Comparison of ENCODE assay signal across 23 cellular contexts in genomic region chr12:131094831-131095805, GRCh38.
A peak's percentile ranks its signal among the peaks of the same experiment; 100 is the strongest.
DNase-seq lines count a peak whose midpoint lies in the region; ATAC-seq, FAIRE-seq and TF ChIP-seq lines count a peak whose summit lies in the region.
"Had no signal": no experiment of that assay in that cellular context is flagged by ENCODE, and none has a peak within 500 bp of the region (broad histone marks: within the 10 kb centered on the region; RNA-seq: fewer than 3 reads in every experiment).

No MANE protein-coding gene starts in this region.

- POLR2A ChIA-PET in activated naive CD8-positive, alpha-beta T cell treated with anti-CD3 and anti-CD28 coated beads, Interleukin-2, amount 10 ng/mL, durations not matched to agents 7 days and 5 days (lab: Charles Lee) = no interaction called here

- H3K27ac ChIP-seq in coronary artery (no peak overlapping the region), upper lobe of right lung (no peak overlapping the region)
- H3K27ac ChIP-seq: brain microvascular endothelial cell, prostate gland had no signal

- H3K4me1 ChIP-seq in upper lobe of right lung = no peaks in the 10 kb centered on the region
- H3K4me1 ChIP-seq: prostate gland had no signal

- FAIRE-seq in RCC 7860 (lab: Jason Lieb, UNC) = no peak
- FAIRE-seq: GM18507, small intestine had no signal

- H3K4me3 ChIP-seq in coronary artery = no peak overlapping the region
- H3K4me3 ChIP-seq in upper lobe of right lung = no peak overlapping the region
- H3K4me3 ChIP-seq: prostate gland had no signal

- peaks cover 9% of the 10 kb centered on the region for H3K4me1 Mint-ChIP-seq in activated naive CD8-positive, alpha-beta T cell treated with anti-CD3 and anti-CD28 coated beads, Interleukin-2, amount 10 ng/mL, durations not matched to agents 7 days and 5 days
- peaks cover 12% of the 10 kb centered on the region for H3K4me1 Mint-ChIP-seq in activated naive CD8-positive, alpha-beta T cell treated with anti-CD3 and anti-CD28 coated beads for 36 hours
- H3K4me1 Mint-ChIP-seq in nephron progenitor cell = peaks cover 16% of the 10 kb centered on the region

- H3K4me3 Mint-ChIP-seq in activated naive CD8-positive, alpha-beta T cell treated with anti-CD3 and anti-CD28 coated beads, Interleukin-2, amount 10 ng/mL, durations not matched to agents 7 days and 5 days = no peak overlapping the region
- no peak overlapping the region for H3K4me3 Mint-ChIP-seq in activated naive CD8-positive, alpha-beta T cell treated with anti-CD3 and anti-CD28 coated beads for 36 hours
- no peak overlapping the region for H3K4me3 Mint-ChIP-seq in nephron progenitor cell
- H3K4me3 Mint-ChIP-seq: nephron; stimulated activated naive CD8-positive, alpha-beta T cell treated with anti-CD3 and anti-CD28 coated beads, Interleukin-15, amount 100 ng/mL, for 72 hours; T-helper 2 cell treated with Interferon-gamma antibody and Interleukin-4, amounts not matched to agents 5 μg/mL and 100 μg/mL, for 36 hours had no signal

- H3K27ac Mint-ChIP-seq in activated naive CD8-positive, alpha-beta T cell treated with anti-CD3 and anti-CD28 coated beads, Interleukin-2, amount 10 ng/mL, durations not matched to agents 7 days and 5 days = no peak overlapping the region
- no peak overlapping the region for H3K27ac Mint-ChIP-seq in activated naive CD8-positive, alpha-beta T cell treated with anti-CD3 and anti-CD28 coated beads for 36 hours
- peak overlapping the region; percentile 89 for H3K27ac Mint-ChIP-seq in nephron progenitor cell
- H3K27ac Mint-ChIP-seq: nephron; stimulated activated naive CD8-positive, alpha-beta T cell treated with anti-CD3 and anti-CD28 coated beads, Interleukin-15, amount 100 ng/mL, for 72 hours; T-helper 2 cell treated with Interferon-gamma antibody and Interleukin-4, amounts not matched to agents 5 μg/mL and 100 μg/mL, for 36 hours had no signal

- no peaks in the 10 kb centered on the region for H3K9me3 Mint-ChIP-seq in activated naive CD8-positive, alpha-beta T cell treated with anti-CD3 and anti-CD28 coated beads, Interleukin-2, amount 10 ng/mL, durations not matched to agents 7 days and 5 days
- H3K9me3 Mint-ChIP-seq in activated naive CD8-positive, alpha-beta T cell treated with anti-CD3 and anti-CD28 coated beads for 36 hours = no peaks in the 10 kb centered on the region
- H3K9me3 Mint-ChIP-seq in nephron progenitor cell = no peaks in the 10 kb centered on the region
- H3K9me3 Mint-ChIP-seq: nephron; stimulated activated naive CD8-positive, alpha-beta T cell treated with anti-CD3 and anti-CD28 coated beads, Interleukin-15, amount 100 ng/mL, for 72 hours; T-helper 2 cell treated with Interferon-gamma antibody and Interleukin-4, amounts not matched to agents 5 μg/mL and 100 μg/mL, for 36 hours had no signal

- TF ChIP-seq CTCF in coronary artery (IDR thresholded peaks at IDR 0.05) = no peak
- no peak for TF ChIP-seq CTCF in nephron progenitor cell (IDR thresholded peaks at IDR 0.05)
- TF ChIP-seq CTCF in upper lobe of right lung (IDR thresholded peaks at IDR 0.05) = no peak

- intact Hi-C loops in upper lobe of right lung (cut with DNase I) = no loop called here

- no peaks in the 10 kb centered on the region for H3K9me3 ChIP-seq in upper lobe of right lung
- H3K9me3 ChIP-seq: prostate gland had no signal

- peak; percentile 19 for DNase-seq in activated naive CD8-positive, alpha-beta T cell treated with anti-CD3 and anti-CD28 coated beads, Interleukin-2, amount 10 ng/mL, durations not matched to agents 7 days and 5 days
- DNase-seq in activated naive CD8-positive, alpha-beta T cell treated with anti-CD3 and anti-CD28 coated beads for 36 hours = no peak
- peak; percentile 66 for DNase-seq in coronary artery (ENCODE audit: low spot score)
- no peak for DNase-seq in nephron progenitor cell
- peak; percentile 49 for DNase-seq in upper lobe of right lung
- no peak for DNase-seq in NCI-H1048 (lab: John Stamatoyannopoulos, UW)
- DNase-seq in RCC 7860 (ENCODE audit: low spot score) = no peak
- DNase-seq: brain microvascular endothelial cell; Kasumi-1; kidney glomerular epithelial cell; midbrain; NCI-H1092 treated with DMSO at 0.1 percent for 48 hours; NCI-H2081; NCI-H446; small intestine; stimulated activated CD4-positive, alpha-beta T cell treated with anti-CD3 and anti-CD28 coated beads, Interleukin-4, amount 100 ng/mL, for 1 hour; stimulated activated naive CD8-positive, alpha-beta T cell treated with anti-CD3 and anti-CD28 coated beads, Interleukin-15, amount 100 ng/mL, for 72 hours had no signal

- no peaks in the 10 kb centered on the region for H3K27me3 ChIP-seq in upper lobe of right lung
- H3K27me3 ChIP-seq: brain microvascular endothelial cell had no signal

- H3K27me3 Mint-ChIP-seq in activated naive CD8-positive, alpha-beta T cell treated with anti-CD3 and anti-CD28 coated beads, Interleukin-2, amount 10 ng/mL, durations not matched to agents 7 days and 5 days = peaks cover 4% of the 10 kb centered on the region
- no peaks in the 10 kb centered on the region for H3K27me3 Mint-ChIP-seq in activated naive CD8-positive, alpha-beta T cell treated with anti-CD3 and anti-CD28 coated beads for 36 hours
- H3K27me3 Mint-ChIP-seq in nephron progenitor cell (ENCODE audit: low read depth, poor library complexity) = peaks cover 15% of the 10 kb centered on the region
- H3K27me3 Mint-ChIP-seq: stimulated activated naive CD8-positive, alpha-beta T cell treated with anti-CD3 and anti-CD28 coated beads, Interleukin-15, amount 100 ng/mL, for 72 hours had no signal

- H3K36me3 Mint-ChIP-seq in activated naive CD8-positive, alpha-beta T cell treated with anti-CD3 and anti-CD28 coated beads, Interleukin-2, amount 10 ng/mL, durations not matched to agents 7 days and 5 days = no peaks in the 10 kb centered on the region
- no peaks in the 10 kb centered on the region for H3K36me3 Mint-ChIP-seq in activated naive CD8-positive, alpha-beta T cell treated with anti-CD3 and anti-CD28 coated beads for 36 hours
- H3K36me3 Mint-ChIP-seq in nephron progenitor cell (ENCODE audit: low read depth) = no peaks in the 10 kb centered on the region

- H3K36me3 ChIP-seq in upper lobe of right lung = peaks cover 2% of the 10 kb centered on the region
- H3K36me3 ChIP-seq: brain microvascular endothelial cell, prostate gland had no signal

- ATAC-seq in activated naive CD8-positive, alpha-beta T cell treated with anti-CD3 and anti-CD28 coated beads, Interleukin-2, amount 10 ng/mL, durations not matched to agents 7 days and 5 days (ENCODE audit: low read depth) = no peak
- ATAC-seq in upper lobe of right lung (no peak), HG03159 (IDR thresholded peaks at IDR 0.05; ENCODE audit: unreplicated experiment) (no peak)
- ATAC-seq: SK-N-SH treated with all-trans-retinoic acid at 6 μM for 48 hours; stimulated activated naive CD8-positive, alpha-beta T cell treated with anti-CD3 and anti-CD28 coated beads, Interleukin-15, amount 100 ng/mL, for 72 hours had no signal

Comparison
In these comparisons a context has a peak if more than half of its experiments do, and no peak if none do; other contexts are left out.
1. DNase-seq: peak in activated naive CD8-positive, alpha-beta T cell treated with anti-CD3 and anti-CD28 coated beads, Interleukin-2, amount 10 ng/mL, durations not matched to agents 7 days and 5 days (single experiment), coronary artery (single experiment) and upper lobe of right lung (single experiment); none in activated naive CD8-positive, alpha-beta T cell treated with anti-CD3 and anti-CD28 coated beads for 36 hours (single experiment), nephron progenitor cell (single experiment), NCI-H1048 (single experiment) and RCC 7860 (single experiment).